In the genomic region with DNA sequence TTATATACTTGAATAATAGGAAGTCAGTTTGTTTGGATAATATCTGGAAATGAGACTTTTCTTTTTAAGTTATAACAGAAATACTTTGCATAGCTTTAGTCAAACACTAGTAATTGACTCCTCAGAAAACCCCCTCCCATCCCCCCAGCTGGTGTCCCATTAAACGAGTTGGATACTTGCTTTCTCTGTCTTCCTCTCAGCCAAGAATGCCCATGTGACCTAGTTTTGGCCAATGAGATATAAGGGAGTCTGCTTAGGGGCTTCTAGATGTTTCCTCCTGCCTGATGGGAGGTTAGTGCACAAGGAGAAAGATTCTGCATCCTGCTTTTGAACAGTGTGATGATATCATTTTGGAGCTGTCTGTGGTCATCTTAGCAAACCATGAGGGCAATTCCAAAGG, we compare ENCODE assay signal across 3 cellular contexts.
TF ChIP-seq lines count a peak whose summit lies in the region.

No MANE protein-coding gene starts in this region.

TF ChIP-seq in Ishikawa, 13 proteins besides CTCF, POLR2A, EP300 and RAD21:
- TF ChIP-seq, protein P1, sequence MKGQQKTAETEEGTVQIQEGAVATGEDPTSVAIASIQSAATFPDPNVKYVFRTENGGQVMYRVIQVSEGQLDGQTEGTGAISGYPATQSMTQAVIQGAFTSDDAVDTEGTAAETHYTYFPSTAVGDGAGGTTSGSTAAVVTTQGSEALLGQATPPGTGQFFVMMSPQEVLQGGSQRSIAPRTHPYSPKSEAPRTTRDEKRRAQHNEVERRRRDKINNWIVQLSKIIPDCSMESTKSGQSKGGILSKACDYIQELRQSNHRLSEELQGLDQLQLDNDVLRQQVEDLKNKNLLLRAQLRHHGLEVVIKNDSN (IDR thresholded peaks at IDR 0.05), result peak; percentile 48
- TF ChIP-seq CREB1 (IDR thresholded peaks at IDR 0.05; ENCODE audit: low read depth), result no peak

TF ChIP-seq in GM12878, 131 proteins besides CTCF, POLR2A, EP300 and RAD21:
- TF ChIP-seq ZBTB11 (CRISPR knock-in tag; IDR thresholded peaks at IDR 0.05), result no peak
- TF ChIP-seq ESRRA (IDR thresholded peaks at IDR 0.05; ENCODE audit: low read length), result no peak
- TF ChIP-seq CBFB (IDR thresholded peaks at IDR 0.05; ENCODE audit: low read depth), result no peak
- TF ChIP-seq, protein P1 (IDR thresholded peaks at IDR 0.05; ENCODE audit: borderline replicate concordance, extremely low read length, insufficient read depth, low read depth, low read length), result peak; percentile 14
- TF ChIP-seq KLF5 (IDR thresholded peaks at IDR 0.05; ENCODE audit: partially characterized antibody), result no peak
- TF ChIP-seq MXI1 (IDR thresholded peaks at IDR 0.05; ENCODE audit: low read depth, low read length), result no peak
- no peak for TF ChIP-seq IRF4 (IDR thresholded peaks at IDR 0.05; ENCODE audit: low read depth, low read length)
TF ChIP-seq in GM12878: peak in this region for 1.

TF ChIP-seq in endothelial cell of umbilical vein, 7 proteins besides CTCF, POLR2A, EP300 and RAD21:
- no peak for TF ChIP-seq MAX (IDR thresholded peaks at IDR 0.05; ENCODE audit: insufficient read depth, insufficient read length)
- TF ChIP-seq EZH2 (IDR thresholded peaks at IDR 0.05; ENCODE audit: borderline replicate concordance, low read depth, low read length, severe bottlenecking), result no peak
- no peak for TF ChIP-seq POLR2AphosphoS5 (IDR thresholded peaks at IDR 0.05; ENCODE audit: insufficient read depth, low read depth, low read length)
- no peak for TF ChIP-seq JUN (IDR thresholded peaks at IDR 0.05; ENCODE audit: borderline replicate concordance, insufficient read depth, insufficient read length, low read depth)
- TF ChIP-seq FOS (IDR thresholded peaks at IDR 0.05; ENCODE audit: borderline replicate concordance, insufficient read depth, low read length), result no peak
- no peak for TF ChIP-seq GATA2 (IDR thresholded peaks at IDR 0.05; ENCODE audit: insufficient read depth, insufficient read length, low read depth, low read length)
- TF ChIP-seq MYC (IDR thresholded peaks at IDR 0.05; ENCODE audit: low read depth, low read length), result no peak
